In genomic region chr9:136143215-136144001, GRCh38 we compare ENCODE assay signal across 9 cellular contexts. TPM values are rescaled to one million over a fixed set of nuclear protein-coding genes. Genes with fewer than 3 reads are reported as not detected.
DNase-seq lines count a peak whose midpoint lies in the region; ATAC-seq and TF ChIP-seq lines count a peak whose summit lies in the region.
"Had no signal": no experiment of that assay in that cellular context is flagged by ENCODE, and none has a peak within 500 bp of the region (broad histone marks: within the 10 kb centered on the region; RNA-seq: fewer than 3 reads in every experiment).

No MANE protein-coding gene starts in this region.

- peaks cover 22 to 34% of the 10 kb centered on the region in 2 donors for H3K27me3 Mint-ChIP-seq in effector memory CD8-positive, alpha-beta T cell

- DNase-seq in GM13977 (ENCODE audit: low spot score): no peak
- DNase-seq in RPMI8226: peak; percentile 58
- DNase-seq in heart right ventricle: no peak
- DNase-seq in effector memory CD8-positive, alpha-beta T cell: no peak

- H3K4me3 ChIP-seq in BLaER1 (no peak overlapping the region), heart right ventricle (no peak overlapping the region)

- H3K27me3 ChIP-seq in BLaER1 (no peaks in the 10 kb centered on the region), heart right ventricle (peaks cover 13 to 68% (median 58%) of the 10 kb centered on the region in 7 donors)

- in situ Hi-C loops in GM13977 (cut with MboI; ENCODE audit: low pct_unique_long_range_greater_than_20kb, low sequenced_read_pairs, unreplicated experiment): no loop called here

- WGBS in heart right ventricle, 2 donors: 35 to 38% methylated on average over 16 of the region's 16 CpGs

- no peaks in the 10 kb centered on the region for H3K36me3 Mint-ChIP-seq in effector memory CD8-positive, alpha-beta T cell (ENCODE audit: insufficient read depth)
- H3K36me3 Mint-ChIP-seq: memory B cell had no signal

- H3K27ac ChIP-seq in BLaER1 (no peak overlapping the region; the same call in 1 of the 2 replicates), heart right ventricle (no peak overlapping the region)

- no peak overlapping the region for H3K27ac Mint-ChIP-seq in effector memory CD8-positive, alpha-beta T cell
- H3K27ac Mint-ChIP-seq: memory B cell had no signal

- peak; percentile 38 for TF ChIP-seq CTCF in GM13977 (IDR thresholded peaks at IDR 0.05; ENCODE audit: extremely low read depth, insufficient read depth, missing control alignments)
- TF ChIP-seq CTCF in heart right ventricle (IDR thresholded peaks at IDR 0.05): peak in 7 of 9 donors; percentile 27 to 51 (median 37)

- H3K4me2 ChIP-seq in BLaER1: peak overlapping the region; percentile 61

- H3K9me3 ChIP-seq in BLaER1 (no peaks in the 10 kb centered on the region), heart right ventricle (no peaks in the 10 kb centered on the region)

- ATAC-seq in heart right ventricle: no peak
- no peak for ATAC-seq in GM19395 (IDR thresholded peaks at IDR 0.05; ENCODE audit: unreplicated experiment)
- no peak for ATAC-seq in effector memory CD8-positive, alpha-beta T cell (replicated peaks)
- ATAC-seq in HG02981 (IDR thresholded peaks at IDR 0.05; ENCODE audit: unreplicated experiment): no peak
- no peak for ATAC-seq in HG03039 (IDR thresholded peaks at IDR 0.05; ENCODE audit: unreplicated experiment)

- no peaks in the 10 kb centered on the region for H3K4me1 Mint-ChIP-seq in effector memory CD8-positive, alpha-beta T cell (ENCODE audit: low read depth in 2 of 2)
- H3K4me1 Mint-ChIP-seq: memory B cell had no signal

- no peak overlapping the region for H3K9ac ChIP-seq in BLaER1

- no peak overlapping the region for H3K4me3 Mint-ChIP-seq in effector memory CD8-positive, alpha-beta T cell
- H3K4me3 Mint-ChIP-seq: memory B cell had no signal

- no peaks in the 10 kb centered on the region for H4K20me1 ChIP-seq in BLaER1

- no peaks in the 10 kb centered on the region for H3K9me3 Mint-ChIP-seq in effector memory CD8-positive, alpha-beta T cell
- H3K9me3 Mint-ChIP-seq: memory B cell had no signal

- H3K4me1 ChIP-seq in BLaER1: peaks cover 66% of the 10 kb centered on the region
- peaks cover 0 to 6% (median 0%) of the 10 kb centered on the region in 9 donors for H3K4me1 ChIP-seq in heart right ventricle

- intact Hi-C loops in heart right ventricle (cut with DNase I): loop anchor here in 2 of 10 donors (5.0 to 10.0 kb wide), 2 partner anchors 139 to 141 kb away; no protein-coding TSS in a partner anchor

- H3K36me3 ChIP-seq in BLaER1: no peaks in the 10 kb centered on the region
- H3K36me3 ChIP-seq in heart right ventricle: no peaks in the 10 kb centered on the region

RNA-seq across cellular contexts. Expression of gene TMEM250, which starts 24.7 kb away (rescaled TPM):
- 10 to 100 TPM; 12.7 to 24.3 (median 15.4) TPM for total RNA-seq in heart right ventricle
- 10 to 100 TPM in 1 of 2 donors, 1 to 10 TPM in 1; 9.7 to 26.4 TPM for polyA plus RNA-seq in heart right ventricle

RNA-seq across cellular contexts. Expression of gene NACC2, which starts 48.3 kb away (rescaled TPM):
- 10 to 100 TPM; 32.0 to 55.1 (median 41.1) TPM for total RNA-seq in heart right ventricle
- polyA plus RNA-seq in heart right ventricle: 10 to 100 TPM; 15.6 to 16.5 TPM
